11 cellular contexts compared by ENCODE assay signal in genomic region chr1:79633456-79633855, GRCh38.
A peak's percentile ranks its signal among the peaks of the same experiment; 100 is the strongest.
DNase-seq lines count a peak whose midpoint lies in the region; ATAC-seq and TF ChIP-seq lines count a peak whose summit lies in the region.
"Had no signal": no experiment of that assay in that cellular context is flagged by ENCODE, and none has a peak within 500 bp of the region (broad histone marks: within the 10 kb centered on the region; RNA-seq: fewer than 3 reads in every experiment).

No MANE protein-coding gene starts in this region.

- no peak overlapping the region for H3K4me3 ChIP-seq in kidney epithelial cell (ENCODE audit: low read depth, low read length)

- no peaks in the 10 kb centered on the region for H3K27me3 ChIP-seq in kidney epithelial cell (ENCODE audit: control insufficient read depth, insufficient read depth, low read length)

- ATAC-seq in HG03354 (IDR thresholded peaks at IDR 0.05; ENCODE audit: poor library complexity, severe bottlenecking, unreplicated experiment) (peak; percentile 52), HG03097 (IDR thresholded peaks at IDR 0.05; ENCODE audit: low FRiP score, unreplicated experiment) (no peak)

- TF ChIP-seq CTCF in kidney epithelial cell (IDR thresholded peaks at IDR 0.05; ENCODE audit: insufficient read depth, low read length, poor library complexity, severe bottlenecking) = no peak

- peak; percentile 2 for DNase-seq in COLO829 (ENCODE audit: low spot score)
- DNase-seq in amniotic stem cell (lab: John Stamatoyannopoulos, UW) = peak; percentile 39
- DNase-seq in kidney epithelial cell (ENCODE audit: low read depth) = peak; percentile 34
- DNase-seq in GF-D8 (lab: John Stamatoyannopoulos, UW) = no peak
- DNase-seq in LoVo (ENCODE audit: low spot score) = no peak
- DNase-seq in NCI-H2171 (lab: John Stamatoyannopoulos, UW) = no peak
- DNase-seq: erythroblast, SHP77, WERI-Rb-1 had no signal

- no peaks in the 10 kb centered on the region for H3K36me3 ChIP-seq in kidney epithelial cell (ENCODE audit: control insufficient read depth, insufficient read depth, low read length)
- H3K36me3 ChIP-seq: WERI-Rb-1 had no signal

Comparison
In these comparisons a context has a peak if more than half of its experiments do, and no peak if none do; other contexts are left out.
1. DNase-seq: peak in COLO829 (single experiment), amniotic stem cell (single experiment) and kidney epithelial cell (single experiment); none in GF-D8 (single experiment), LoVo (single experiment) and NCI-H2171 (single experiment).